In the genomic region with DNA sequence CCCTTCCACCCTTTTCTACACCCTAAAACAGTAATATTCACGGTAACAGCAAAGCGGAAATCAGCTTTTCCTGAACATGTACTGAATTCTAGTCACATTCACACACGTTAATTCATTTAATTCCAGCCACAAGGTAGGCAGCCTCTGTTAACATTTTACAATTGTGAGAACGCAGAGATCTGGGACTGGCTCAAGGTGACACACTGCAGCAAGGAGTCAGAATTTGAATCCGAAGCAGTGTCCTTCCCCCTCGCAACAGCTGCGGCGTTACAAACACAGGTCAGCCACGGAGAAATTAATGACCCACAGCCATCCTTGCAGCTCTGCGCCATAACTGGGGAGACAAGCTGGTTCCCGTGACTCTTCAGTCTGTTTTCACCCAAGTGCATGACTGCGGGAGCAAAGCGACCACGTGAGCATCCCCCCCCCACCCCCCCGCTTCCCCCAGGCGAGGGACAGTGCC, we compare ENCODE assay signal across 8 cellular contexts.
DNase-seq lines count a peak whose midpoint lies in the region; ATAC-seq lines count a peak whose summit lies in the region.

No MANE protein-coding gene starts in this region.

- peaks cover 10 to 18% (median 13%) of the 10 kb centered on the region in 5 donors for H3K36me3 ChIP-seq in subcutaneous abdominal adipose tissue (ENCODE audit: control insufficient read depth in 5 of 5, insufficient read depth in 5 of 5, low read length in 5 of 5)

- peak overlapping the region; percentile 71 to 90 (median 81) for H3K4me3 ChIP-seq in subcutaneous abdominal adipose tissue (ENCODE audit: low read depth in 1 of 5, low read length in 5 of 5)

- H3K27ac ChIP-seq in angular gyrus (ENCODE audit: low read depth, low read length): peak overlapping the region; percentile 97
- peak overlapping the region; percentile 77 for H3K27ac ChIP-seq in subcutaneous abdominal adipose tissue (ENCODE audit: low read depth, low read length)

- no peaks in the 10 kb centered on the region for H3K27me3 ChIP-seq in subcutaneous abdominal adipose tissue (ENCODE audit: control insufficient read depth in 5 of 5, insufficient read depth in 4 of 5, low read length in 5 of 5)

- ATAC-seq in HG03135 (IDR thresholded peaks at IDR 0.05; ENCODE audit: unreplicated experiment) (peak; percentile 3), HG02798 (IDR thresholded peaks at IDR 0.05; ENCODE audit: poor library complexity, unreplicated experiment) (no peak)

- no peaks in the 10 kb centered on the region for H3K9me3 ChIP-seq in subcutaneous abdominal adipose tissue (ENCODE audit: control insufficient read depth in 5 of 5, low read length in 5 of 5)

- DNase-seq in DMS153 (lab: John Stamatoyannopoulos, UW) (peak; percentile 19), iris pigment epithelial cell (ENCODE audit: low read depth) (peak; percentile 64), GDM1 (lab: John Stamatoyannopoulos, UW) (no peak), NCI-H1417 treated with DMSO at 0.1 percent for 48 hours (lab: John Stamatoyannopoulos, UW) (no peak)

- H3K4me1 ChIP-seq in subcutaneous abdominal adipose tissue (ENCODE audit: control insufficient read depth in 5 of 5, insufficient read depth in 5 of 5, low read length in 5 of 5): peaks cover 6 to 33% (median 26%) of the 10 kb centered on the region in 5 donors

- H3K9ac ChIP-seq in subcutaneous abdominal adipose tissue (ENCODE audit: low read length in 5 of 5): peak overlapping the region in 4 of 5 donors; percentile 59 to 78 (median 66)

Comparison
In these comparisons a context has a peak if more than half of its experiments do, and no peak if none do; other contexts are left out.
1. DNase-seq: peak in DMS153 (single experiment) and iris pigment epithelial cell (single experiment); none in GDM1 (single experiment) and NCI-H1417 treated with DMSO at 0.1 percent for 48 hours (single experiment).